In genomic region chr10:28375399-28376354, GRCh38 we compare ENCODE assay signal across 13 cellular contexts.
DNase-seq lines count a peak whose midpoint lies in the region; ATAC-seq and TF ChIP-seq lines count a peak whose summit lies in the region.
"Had no signal": no experiment of that assay in that cellular context is flagged by ENCODE, and none has a peak within 500 bp of the region (broad histone marks: within the 10 kb centered on the region; RNA-seq: fewer than 3 reads in every experiment).

No MANE protein-coding gene starts in this region.

- no peak for TF ChIP-seq POLR2A in HCT116 (IDR thresholded peaks at IDR 0.05; ENCODE audit: borderline replicate concordance, extremely low read depth, insufficient read depth, insufficient read length)

- H2BK12ac ChIP-seq in H9 (ENCODE audit: insufficient read length, low read depth, low read length), result no peak overlapping the region

- no peak overlapping the region for H3T11ph ChIP-seq in H9 (ENCODE audit: low read length)

- no peak overlapping the region for H3K4me3 Mint-ChIP-seq in memory B cell
- no peak overlapping the region for H3K4me3 Mint-ChIP-seq in H9
- H3K4me3 Mint-ChIP-seq: endodermal cell, WTC11 had no signal

- H3K27ac Mint-ChIP-seq in memory B cell, result peak overlapping the region; percentile 8
- no peak overlapping the region; a peak in 1 of 7 replicates for H3K27ac Mint-ChIP-seq in H9
- H3K27ac Mint-ChIP-seq: endodermal cell, WTC11 had no signal

- in situ Hi-C loops in ACHN (cut with HindIII; ENCODE audit: low pct_ligation_motif_present, low pct_unique_long_range_greater_than_20kb, low sequenced_read_pairs), result loop anchor here (25.0 kb wide), 1 partner anchor 113 kb away; no protein-coding TSS in a partner anchor
- in situ Hi-C loops in mammary epithelial cell (cut with MboI; ENCODE audit: low sequenced_read_pairs in 2 of 2), result loop anchor here in 1 of 2 donors (25.0 kb wide), 2 partner anchors 638 to 813 kb away; partner anchors contain the start of gene MKX

- dilution Hi-C loops in mammary epithelial cell (cut with HindIII; ENCODE audit: low sequenced_read_pairs), result no loop called here

- H3K4me1 ChIP-seq in HCT116 (ENCODE audit: control insufficient read depth in 1 of 2, insufficient read depth in 2 of 2, low read length in 2 of 2) (peaks cover 49 to 54% of the 10 kb centered on the region in 2 experiments), mammary epithelial cell (ENCODE audit: insufficient read depth, low read length) (peaks cover 16% of the 10 kb centered on the region), H9 (ENCODE audit: insufficient read depth, low read length) (no peaks in the 10 kb centered on the region)

- H3K27ac ChIP-seq in HCT116 (ENCODE audit: low read depth, low read length), result peak overlapping the region; percentile 82
- peak overlapping the region; percentile 36 for H3K27ac ChIP-seq in mammary epithelial cell (ENCODE audit: insufficient read depth, low read depth, low read length)
- H3K27ac ChIP-seq in H9 (ENCODE audit: insufficient read length, low read depth, low read length), result no peak overlapping the region
- H3K27ac ChIP-seq: BLaER1 treated with 17β-estradiol and CSF1 and Interleukin-3, amounts not matched to agents 10 nM and 100 nM had no signal

- no peak for TF ChIP-seq CTCF in HCT116 (IDR thresholded peaks at IDR 0.05 in 2 of 3, conservative IDR thresholded peaks at IDR 0.05 in 1 of 3; ENCODE audit: borderline replicate concordance in 1 of 3, insufficient read depth in 1 of 3, low read depth in 2 of 3, low read length in 2 of 3)
- TF ChIP-seq CTCF in mammary epithelial cell (conservative IDR thresholded peaks at IDR 0.05 in 1 of 2, IDR thresholded peaks at IDR 0.05 in 1 of 2; ENCODE audit: extremely low read depth in 1 of 2, insufficient read depth in 1 of 2, low read depth in 1 of 2, low read length in 2 of 2), result no peak
- no peak for TF ChIP-seq CTCF in H9 (conservative IDR thresholded peaks at IDR 0.05)

- no peak overlapping the region for H4K91ac ChIP-seq in H9 (ENCODE audit: insufficient read length, low read depth, low read length)

- intact Hi-C loops in HCT116 (cut with micrococcal nuclease), result no loop called here
- intact Hi-C loops in mammary epithelial cell (cut with micrococcal nuclease), result loop anchor here (5.0 kb wide), 1 partner anchor 33 kb away; no protein-coding TSS in a partner anchor
- intact Hi-C loops in posterior vena cava (cut with DNase I), result loop anchor here in 1 of 2 donors (5.0 to 10.0 kb wide), 2 partner anchors 51 to 123 kb away; no protein-coding TSS in a partner anchor

- H3K4me1 Mint-ChIP-seq in memory B cell (peaks cover 9% of the 10 kb centered on the region), H9 (peaks cover 5 to 11% of the 10 kb centered on the region in 2 experiments; a peak in 3 of 4 replicates)

- H3K36me3 ChIP-seq in HCT116 (ENCODE audit: control insufficient read depth in 1 of 2, insufficient read depth in 2 of 2, low read length in 2 of 2) (no peaks in the 10 kb centered on the region), mammary epithelial cell (ENCODE audit: insufficient read depth, low read length) (no peaks in the 10 kb centered on the region)
- H3K36me3 ChIP-seq: BLaER1 treated with 17β-estradiol and CSF1 and Interleukin-3, amounts not matched to agents 10 nM and 100 nM had no signal

- H3K27me3 ChIP-seq in HCT116 (ENCODE audit: insufficient read depth, low read length) (no peaks in the 10 kb centered on the region), mammary epithelial cell (ENCODE audit: insufficient read depth, low read length) (no peaks in the 10 kb centered on the region), H9 (ENCODE audit: insufficient read depth, low read length) (no peaks in the 10 kb centered on the region)
- H3K27me3 ChIP-seq: BLaER1 treated with 17β-estradiol and CSF1 and Interleukin-3, amounts not matched to agents 10 nM and 100 nM had no signal

- POLR2A ChIA-PET in HCT116 (lab: Charles Lee), result no interaction called here

- no peak overlapping the region for H2AK5ac ChIP-seq in H9 (ENCODE audit: insufficient read length, low read length)

- peak overlapping the region; percentile 12 to 36 for H3K4me3 ChIP-seq in HCT116 (replicated peaks in 1 of 2; ENCODE audit: low read depth in 1 of 2, low read length in 2 of 2)
- no peak overlapping the region for H3K4me3 ChIP-seq in mammary epithelial cell (replicated peaks in 1 of 3; ENCODE audit: insufficient read depth in 1 of 3, low read depth in 2 of 3, low read length in 3 of 3)
- H3K4me3 ChIP-seq: BLaER1 treated with 17β-estradiol and CSF1 and Interleukin-3, amounts not matched to agents 10 nM and 100 nM had no signal

- H2BK15ac ChIP-seq in H9 (ENCODE audit: low read depth, low read length), result no peak overlapping the region

- WGBS in mammary epithelial cell (ENCODE audit: low coverage, missing lambda C conversion rate), result 63% methylated on average over 10 of the region's 10 CpGs
- WGBS in H9 (ENCODE audit: extremely low coverage, insufficient read length, low lambda C conversion rate), result no CpG with 5 or more reads among the region's 10 CpGs

- H3K4me2 ChIP-seq in HCT116 (ENCODE audit: low read length) (peak overlapping the region; percentile 63), mammary epithelial cell (ENCODE audit: insufficient read depth, low read depth, low read length) (peak overlapping the region; percentile 47), H9 (ENCODE audit: insufficient read depth, insufficient read length, low read length) (no peak overlapping the region)

- ATAC-seq in HCT116 (peak; percentile 93), memory B cell (ENCODE audit: low read depth) (no peak), HG02884 (IDR thresholded peaks at IDR 0.05; ENCODE audit: unreplicated experiment) (no peak)
- ATAC-seq: WTC11 had no signal

- CTCF ChIA-PET in HCT116 (lab: Charles Lee) (no interaction called here), mammary epithelial cell (lab: Charles Lee; ENCODE audit: low non-redundant PET) (no interaction called here)

- H2BK120ac ChIP-seq in H9 (ENCODE audit: low read depth, low read length, poor library complexity, severe bottlenecking), result no peak overlapping the region

- no peaks in the 10 kb centered on the region for H3K9me2 ChIP-seq in HCT116 (ENCODE audit: insufficient read depth)

- no peak overlapping the region for H3K18ac ChIP-seq in H9 (ENCODE audit: insufficient read length, low read depth, low read length)

- H3K4ac ChIP-seq in H9 (ENCODE audit: low read depth, low read length), result no peak overlapping the region

- H3K9me3 ChIP-seq in HCT116 (ENCODE audit: control insufficient read depth in 1 of 2, insufficient read depth in 1 of 2, low read depth in 1 of 2, low read length in 2 of 2), result no peaks in the 10 kb centered on the region
- H3K9me3 ChIP-seq in mammary epithelial cell (replicated peaks; ENCODE audit: insufficient read depth, low read length), result no peaks in the 10 kb centered on the region
- H3K9me3 ChIP-seq in H9 (ENCODE audit: control insufficient read depth, low read depth, low read length), result no peaks in the 10 kb centered on the region

- RAD21 ChIA-PET in HCT116 (lab: Charles Lee; ENCODE audit: low non-redundant PET in 1 of 2, low total read pairs in 2 of 2, uncharacterized antibody in 2 of 2, unreplicated experiment in 2 of 2), result no interaction called here

- H3K27me3 Mint-ChIP-seq in memory B cell (no peaks in the 10 kb centered on the region), H9 (ENCODE audit: low read depth) (no peaks in the 10 kb centered on the region; the same call in 1 of the 2 replicates)

- no peak overlapping the region for H3K14ac ChIP-seq in H9 (ENCODE audit: insufficient read depth, low read length)

- H2BK20ac ChIP-seq in H9 (ENCODE audit: low read depth, low read length, poor library complexity, severe bottlenecking), result no peak overlapping the region

- H3K36me3 Mint-ChIP-seq in memory B cell (no peaks in the 10 kb centered on the region), H9 (ENCODE audit: insufficient read depth in 1 of 3, low read depth in 3 of 3) (no peaks in the 10 kb centered on the region)
- H3K36me3 Mint-ChIP-seq: WTC11 had no signal

- no peak overlapping the region for H3K23ac ChIP-seq in H9 (ENCODE audit: insufficient read length, low read depth, low read length)

- H3K79me2 ChIP-seq in HCT116 (ENCODE audit: insufficient read depth, low read length) (no peaks in the 10 kb centered on the region), mammary epithelial cell (ENCODE audit: insufficient read depth, low read length) (no peaks in the 10 kb centered on the region), H9 (ENCODE audit: insufficient read depth, low read length) (no peaks in the 10 kb centered on the region)

- peak overlapping the region; percentile 34 for H3K9ac ChIP-seq in HCT116 (ENCODE audit: low read length)
- no peak overlapping the region for H3K9ac ChIP-seq in mammary epithelial cell (ENCODE audit: insufficient read depth, low read length)
- no peak overlapping the region for H3K9ac ChIP-seq in H9 (ENCODE audit: extremely low read depth, insufficient read length, low read length)
- H3K9ac ChIP-seq: BLaER1 treated with 17β-estradiol and CSF1 and Interleukin-3, amounts not matched to agents 10 nM and 100 nM had no signal

- DNase-seq in ACHN (peak; percentile 2), HCT116 (ENCODE audit: low read depth, low spot score) (peak; percentile 93), mammary epithelial cell (peak; percentile 85), memory B cell (ENCODE audit: low spot score in 2 of 2) (no peak), H9 (no peak), posterior vena cava (ENCODE audit: low spot score) (no peak)
- no peak for DNase-seq in NK-92 treated with Interleukin-12 subunit alpha and Interleukin-12 subunit beta, amount 100 ng/mL, for 24 hours (lab: John Stamatoyannopoulos, UW)
- DNase-seq: endodermal cell; stimulated activated CD4-positive, alpha-beta T cell treated with anti-CD3 and anti-CD28 coated beads, Interleukin-12 subunit alpha, Interleukin-12 subunit beta, amount 100 ng/mL, for 4 hours; stimulated activated naive CD4-positive, alpha-beta T cell had no signal

- BruUV-seq in HCT116 (replicated peaks; lab: Mats Ljungman, UMichigan) (TSS peak; percentile 93), mammary epithelial cell (replicated peaks; lab: Mats Ljungman, UMichigan) (no TSS peak)

- no peak overlapping the region for H4K5ac ChIP-seq in H9 (ENCODE audit: insufficient read length, low read depth, low read length)

- no peaks in the 10 kb centered on the region for H3K9me3 Mint-ChIP-seq in memory B cell
- no peaks in the 10 kb centered on the region for H3K9me3 Mint-ChIP-seq in H9
- H3K9me3 Mint-ChIP-seq: endodermal cell had no signal

- TF ChIP-seq RAD21 in HCT116 (IDR thresholded peaks at IDR 0.05; ENCODE audit: low read depth), result no peak

- no peak overlapping the region for H4K8ac ChIP-seq in H9 (replicated peaks; ENCODE audit: insufficient read length, low read depth, low read length)

- H2AFZ ChIP-seq in HCT116 (ENCODE audit: low read depth, low read length, poor library complexity, severe bottlenecking) (peak overlapping the region; percentile 93), mammary epithelial cell (ENCODE audit: low read depth, low read length) (peak overlapping the region; percentile 51), H9 (ENCODE audit: low read length) (no peak overlapping the region)

- H4K20me1 ChIP-seq in HCT116 (ENCODE audit: insufficient read depth) (no peaks in the 10 kb centered on the region), mammary epithelial cell (ENCODE audit: insufficient read depth, low read length) (no peaks in the 10 kb centered on the region), H9 (ENCODE audit: control insufficient read depth, insufficient read depth, insufficient read length) (no peaks in the 10 kb centered on the region)
- H4K20me1 ChIP-seq: BLaER1 treated with 17β-estradiol and CSF1 and Interleukin-3, amounts not matched to agents 10 nM and 100 nM had no signal

- H2BK5ac ChIP-seq in H9 (ENCODE audit: insufficient read length, low read length), result no peak overlapping the region

- H3K79me1 ChIP-seq in H9 (ENCODE audit: insufficient read depth, low read depth, low read length, poor library complexity, severe bottlenecking), result no peaks in the 10 kb centered on the region

- no peaks in the 10 kb centered on the region for H3K23me2 ChIP-seq in H9 (ENCODE audit: insufficient read length, low read depth, low read length, poor library complexity, severe bottlenecking)

- no peak overlapping the region for H3K56ac ChIP-seq in H9 (ENCODE audit: insufficient read length, low read depth, low read length)

Comparison
In these comparisons a context has a peak if more than half of its experiments do, and no peak if none do; other contexts are left out.
1. DNase-seq: peak in ACHN (single experiment), HCT116 (single experiment) and mammary epithelial cell (single experiment); none in memory B cell (0 of 2), H9 (single experiment), posterior vena cava (single experiment) and NK-92 treated with Interleukin-12 subunit alpha and Interleukin-12 subunit beta, amount 100 ng/mL, for 24 hours (single experiment).
2. H3K4me3 ChIP-seq: peak in HCT116 (2 of 2); none in mammary epithelial cell (0 of 3).